Comparison of ENCODE assay signal across 28 cellular contexts in the genomic region with DNA sequence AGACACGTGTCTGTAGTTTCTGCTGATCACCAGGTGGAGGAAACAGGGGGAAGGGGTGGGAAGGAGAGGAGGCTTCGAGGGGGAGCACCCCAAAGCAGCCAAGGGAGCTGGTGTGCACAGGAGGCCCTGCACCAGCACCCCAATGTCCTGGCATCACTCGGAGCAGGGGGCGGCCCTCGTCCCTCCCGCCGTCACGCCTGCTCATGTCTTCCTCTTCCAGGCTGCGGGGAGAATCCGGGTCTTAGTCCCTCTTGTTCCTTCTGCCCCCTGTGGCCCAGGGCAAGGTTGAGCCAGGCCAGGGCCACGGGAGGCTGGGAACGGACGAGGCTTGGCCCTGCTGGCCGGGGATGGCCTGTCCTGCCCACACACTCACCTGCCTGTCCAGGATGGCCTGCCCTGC. TPM values are rescaled to one million over a fixed set of nuclear protein-coding genes. Genes with fewer than 3 reads are reported as not detected.
"Had no signal": no experiment of that assay in that cellular context is flagged by ENCODE, and none has a peak within 500 bp of the region (broad histone marks: within the 10 kb centered on the region; RNA-seq: fewer than 3 reads in every experiment).

No MANE protein-coding gene starts in this region.

- H3K4me3 Mint-ChIP-seq: mesothelial cell of epicardium; naive B cell; natural killer cell; neural progenitor cell; stimulated activated memory B cell treated with anti-CD40 and anti-IgM and Interleukin-4, amounts not matched to agents 10 μg/mL and 1 μg/mL and 100 μg/mL, for 72 hours; stimulated activated naive CD8-positive, alpha-beta T cell treated with anti-CD3 and anti-CD28 coated beads, Interleukin-15, amount 100 ng/mL, for 72 hours; type B pancreatic cell had no signal

- H3K36me3 ChIP-seq: neural progenitor cell, ovary, right lobe of liver, spleen, uterus had no signal

- H3K9me3 ChIP-seq: heart right ventricle, ovary, right lobe of liver, spleen, uterus had no signal

- H3K27ac ChIP-seq: heart right ventricle, hepatocyte, neural progenitor cell, ovary, right lobe of liver, skin epidermis, spleen, uterus had no signal

- ATAC-seq: heart right ventricle; left lobe of liver; natural killer cell; right lobe of liver; stimulated activated memory B cell treated with anti-CD40 and anti-IgM and Interleukin-4, amounts not matched to agents 10 μg/mL and 1 μg/mL and 100 μg/mL, for 72 hours; stimulated activated naive CD8-positive, alpha-beta T cell treated with anti-CD3 and anti-CD28 coated beads, Interleukin-15, amount 100 ng/mL, for 72 hours had no signal

- H3K9ac ChIP-seq: neural progenitor cell had no signal

- H3K27me3 Mint-ChIP-seq: progenitor cell of endocrine pancreas; stimulated activated naive CD8-positive, alpha-beta T cell treated with anti-CD3 and anti-CD28 coated beads, Interleukin-15, amount 100 ng/mL, for 72 hours; type B pancreatic cell had no signal

- H3K4me1 Mint-ChIP-seq: mesothelial cell of epicardium; natural killer cell; stimulated activated memory B cell treated with anti-CD40 and anti-IgM and Interleukin-4, amounts not matched to agents 10 μg/mL and 1 μg/mL and 100 μg/mL, for 72 hours; stimulated activated naive CD8-positive, alpha-beta T cell treated with anti-CD3 and anti-CD28 coated beads, Interleukin-15, amount 100 ng/mL, for 72 hours had no signal

- H3K36me3 Mint-ChIP-seq: mesothelial cell of epicardium; naive B cell; natural killer cell; neural progenitor cell; stimulated activated memory B cell treated with anti-CD40 and anti-IgM and Interleukin-4, amounts not matched to agents 10 μg/mL and 1 μg/mL and 100 μg/mL, for 72 hours; type B pancreatic cell had no signal

- DNase-seq: kidney glomerular epithelial cell; left cardiac atrium; mesendoderm; naive B cell; natural killer cell; nephron progenitor cell; ovary; retina; spleen; stimulated activated CD4-positive, alpha-beta T cell treated with anti-CD3 and anti-CD28 coated beads, Interleukin-4, amount 100 ng/mL, for 24 hours; stimulated activated CD8-positive, alpha-beta memory T cell treated with anti-CD3 and anti-CD28 coated beads, Interleukin-4, amount 100 ng/mL, for 48 hours; stimulated activated naive CD4-positive, alpha-beta T cell treated with Interleukin-2 at 50 U/mL for 16 hours; stimulated activated naive CD8-positive, alpha-beta T cell treated with anti-CD3 and anti-CD28 coated beads, Interleukin-15, amount 100 ng/mL, for 72 hours; substantia nigra; uterus had no signal

- H3K27ac Mint-ChIP-seq: mesothelial cell of epicardium; natural killer cell; nephron progenitor cell; stimulated activated memory B cell treated with anti-CD40 and anti-IgM and Interleukin-4, amounts not matched to agents 10 μg/mL and 1 μg/mL and 100 μg/mL, for 72 hours; stimulated activated naive CD8-positive, alpha-beta T cell treated with anti-CD3 and anti-CD28 coated beads, Interleukin-15, amount 100 ng/mL, for 72 hours; type B pancreatic cell had no signal

- H3K27me3 ChIP-seq: hepatocyte, neural progenitor cell, ovary, right lobe of liver, tibial nerve, uterus had no signal

- H3K4me1 ChIP-seq: heart right ventricle, right lobe of liver, spleen, uterus had no signal

- H3K9me3 Mint-ChIP-seq: mesothelial cell of epicardium; naive B cell; natural killer cell; neural progenitor cell; stimulated activated memory B cell treated with anti-CD40 and anti-IgM and Interleukin-4, amounts not matched to agents 10 μg/mL and 1 μg/mL and 100 μg/mL, for 72 hours; stimulated activated naive CD8-positive, alpha-beta T cell treated with anti-CD3 and anti-CD28 coated beads, Interleukin-15, amount 100 ng/mL, for 72 hours; type B pancreatic cell had no signal

- H3K4me3 ChIP-seq: heart right ventricle, hepatocyte, lung, neural progenitor cell, ovary, right lobe of liver, skin epidermis, spleen, tibial nerve, uterus had no signal

RNA-seq across cellular contexts. Expression of gene ARHGEF16, which starts 21.4 kb away (rescaled TPM):
- total RNA-seq: mononuclear cell, natural killer cell had no signal
